20 cellular contexts compared by ENCODE assay signal in genomic region chr17:52148969-52149351, GRCh38. TPM values are rescaled to one million over a fixed set of nuclear protein-coding genes. Genes with fewer than 3 reads are reported as not detected.
DNase-seq lines count a peak whose midpoint lies in the region; ATAC-seq, FAIRE-seq and TF ChIP-seq lines count a peak whose summit lies in the region.
"Had no signal": no experiment of that assay in that cellular context is flagged by ENCODE, and none has a peak within 500 bp of the region (broad histone marks: within the 10 kb centered on the region; RNA-seq: fewer than 3 reads in every experiment).

No MANE protein-coding gene starts in this region.

- no peaks in the 10 kb centered on the region; the same call in 1 of the 2 replicates for H3K9me3 ChIP-seq in SJSA1 (replicated peaks)
- no peaks in the 10 kb centered on the region for H3K9me3 ChIP-seq in keratinocyte (ENCODE audit: control insufficient read depth, low read depth, low read length)
- H3K9me3 ChIP-seq: ascending aorta had no signal

- TF ChIP-seq CTCF in Calu3 (IDR thresholded peaks at IDR 0.05; ENCODE audit: unreplicated experiment) (no peak), keratinocyte (optimal IDR thresholded peaks at IDR 0.05 in 1 of 3, IDR thresholded peaks at IDR 0.05 in 1 of 3, conservative IDR thresholded peaks at IDR 0.05 in 1 of 3; ENCODE audit: extremely low read depth in 1 of 3, insufficient read depth in 2 of 3, low read length in 3 of 3) (no peak), foreskin fibroblast (IDR thresholded peaks at IDR 0.05; ENCODE audit: low read depth, low read length) (no peak)

- H3K27ac Mint-ChIP-seq in Calu3 (ENCODE audit: unreplicated experiment) = peak overlapping the region; percentile 84
- H3K27ac Mint-ChIP-seq: CD4-positive, alpha-beta memory T cell had no signal

- no peak overlapping the region for H2AFZ ChIP-seq in keratinocyte (ENCODE audit: control insufficient read depth, low read length)

- H3K36me3 ChIP-seq in SJSA1 = no peaks in the 10 kb centered on the region
- H3K36me3 ChIP-seq in keratinocyte (ENCODE audit: control insufficient read depth in 2 of 2, extremely low read depth in 1 of 2, insufficient read depth in 2 of 2, low read length in 2 of 2) = no peaks in the 10 kb centered on the region
- H3K36me3 ChIP-seq: ascending aorta had no signal

- DNase-seq in Calu3 (peak; percentile 75), NCI-H1092 (lab: John Stamatoyannopoulos, UW) (peak; percentile 67), SJSA1 (ENCODE audit: low read depth in 1 of 2, low spot score in 2 of 2) (peak in 1 of 2 experiments; percentile 28), keratinocyte (ENCODE audit: low read depth, low spot score) (no peak), CD1c-positive myeloid dendritic cell (ENCODE audit: extremely low spot score) (no peak), foreskin fibroblast (no peak), germinal center (ENCODE audit: low spot score) (no peak)
- DNase-seq: activated CD4-positive, alpha-beta T cell treated with anti-CD3 and anti-CD28 coated beads for 36 hours; activated CD8-positive, alpha-beta memory T cell treated with anti-CD3 and anti-CD28 coated beads, Interleukin-2, amount 50 U/mL, for 4 hours; CD4-positive, alpha-beta memory T cell; GF-D8; islet precursor cell; stimulated activated CD4-positive, alpha-beta T cell treated with anti-CD3 and anti-CD28 coated beads, Interleukin-4, amount 100 ng/mL, for 1 hour; stimulated activated CD8-positive, alpha-beta memory T cell treated with anti-CD3 and anti-CD28 coated beads, Interleukin-4, amount 100 ng/mL, for 48 hours; T1000 had no signal

- H3K4me3 Mint-ChIP-seq in Calu3 (ENCODE audit: low read depth, unreplicated experiment) = peak overlapping the region; percentile 13
- H3K4me3 Mint-ChIP-seq: activated CD4-positive, alpha-beta T cell treated with anti-CD3 and anti-CD28 coated beads for 36 hours; CD4-positive, alpha-beta memory T cell had no signal

- peak overlapping the region; percentile 77 for H3K27ac ChIP-seq in SJSA1
- H3K27ac ChIP-seq in keratinocyte (ENCODE audit: control insufficient read depth, insufficient read depth, low read length) = peak overlapping the region; percentile 75
- H3K27ac ChIP-seq: ascending aorta had no signal

- H3K4me3 ChIP-seq in SJSA1 (no peak overlapping the region), keratinocyte (ENCODE audit: control insufficient read depth in 2 of 3, extremely low read depth in 1 of 3, insufficient read depth in 2 of 3, low read depth in 1 of 3, low read length in 3 of 3) (no peak overlapping the region), foreskin fibroblast (ENCODE audit: low read depth in 1 of 2, low read length in 2 of 2) (no peak overlapping the region)
- H3K4me3 ChIP-seq: ascending aorta had no signal

- peaks cover 57% of the 10 kb centered on the region for H3K4me1 Mint-ChIP-seq in Calu3 (ENCODE audit: low read depth, unreplicated experiment)

- FAIRE-seq in keratinocyte (lab: Jason Lieb, UNC) = peak; percentile 92
- FAIRE-seq: H54 had no signal

- no peaks in the 10 kb centered on the region for H3K79me2 ChIP-seq in keratinocyte (ENCODE audit: control insufficient read depth, insufficient read depth, low read length)

- no peak for ATAC-seq in HG02870 (IDR thresholded peaks at IDR 0.05; ENCODE audit: unreplicated experiment)

- CTCF ChIA-PET in Calu3 (lab: Charles Lee) = interaction anchor here (0.6 to 1.2 kb wide), 5 partner anchors 11 to 385 kb away, joined by 3 to 7 read pairs (median 3); no protein-coding TSS in a partner anchor

- peaks cover 3% of the 10 kb centered on the region for H3K9me3 Mint-ChIP-seq in Calu3 (ENCODE audit: low read depth, unreplicated experiment)

- H3K4me1 ChIP-seq in SJSA1 (replicated peaks) = peaks cover 46% of the 10 kb centered on the region
- H3K4me1 ChIP-seq in keratinocyte (ENCODE audit: control insufficient read depth, extremely low read depth, insufficient read depth, low read length) = peaks cover 57% of the 10 kb centered on the region
- H3K4me1 ChIP-seq: ascending aorta had no signal

- no peak overlapping the region for H3K9ac ChIP-seq in keratinocyte (ENCODE audit: control insufficient read depth, extremely low read depth, insufficient read depth, low read length)

- no peaks in the 10 kb centered on the region for H3K9me1 ChIP-seq in keratinocyte (ENCODE audit: control insufficient read depth, extremely low read depth, insufficient read depth, low read length)

- dilution Hi-C loops in keratinocyte (cut with MboI; ENCODE audit: extremely low pct_ligation_motif_present, low sequenced_read_pairs) = no loop called here

- peak overlapping the region; percentile 42 for H3K4me2 ChIP-seq in keratinocyte (ENCODE audit: control insufficient read depth, extremely low read depth, insufficient read depth, low read depth, low read length)

- BruUV-seq in Calu3 (replicated peaks; lab: Mats Ljungman, UMichigan) = no TSS peak

- peaks cover 7% of the 10 kb centered on the region for H3K36me3 Mint-ChIP-seq in Calu3 (ENCODE audit: insufficient read depth, unreplicated experiment)
- H3K36me3 Mint-ChIP-seq: CD4-positive, alpha-beta memory T cell had no signal

- H3K27me3 Mint-ChIP-seq in Calu3 (ENCODE audit: unreplicated experiment) = no peaks in the 10 kb centered on the region
- H3K27me3 Mint-ChIP-seq: activated CD4-positive, alpha-beta T cell treated with anti-CD3 and anti-CD28 coated beads for 36 hours had no signal

- H3K27me3 ChIP-seq in SJSA1 (replicated peaks) (peaks cover 3% of the 10 kb centered on the region; the same call in 1 of the 2 replicates), keratinocyte (ENCODE audit: control insufficient read depth, extremely low read depth, insufficient read depth, low read length) (no peaks in the 10 kb centered on the region)
- H3K27me3 ChIP-seq: ascending aorta had no signal

- intact Hi-C loops in Calu3 (cut with micrococcal nuclease; ENCODE audit: unreplicated experiment) = loop anchor here (2.0 kb wide), 1 partner anchor 158 kb away; no protein-coding TSS in a partner anchor

- H4K20me1 ChIP-seq in keratinocyte (ENCODE audit: control insufficient read depth, extremely low read depth, insufficient read depth, low read length) = no peaks in the 10 kb centered on the region

RNA-seq across cellular contexts. Expression of gene CA10, which starts 9.6 kb away (rescaled TPM):
- total RNA-seq in Calu3 (2022) = not detected in 2 replicates
- not detected in 2 replicates for total RNA-seq in SJSA1 (2014; rRNA removed; shearing (Covaris generic))
- polyA plus RNA-seq in keratinocyte = 0.80 to 2.9 TPM (median 2.2 TPM) in 3 replicates
- polyA plus RNA-seq in keratinocyte (2011; ENCODE audit: low read depth) = not detected
- 1.5 and 2.2 TPM in 2 replicates for polyA plus RNA-seq in keratinocyte (2011; cell fraction: cytosol; rRNA removed)
- 1.6 TPM in 2 replicates for polyA plus RNA-seq in keratinocyte (2011; cell fraction: nucleus; rRNA removed)
- 1.7 TPM in 1 of 2 replicates, not detected in the other for polyA plus RNA-seq in keratinocyte (2012; ENCODE audit: low replicate concordance)
- polyA minus RNA-seq in keratinocyte = 0.63 to 8.3 TPM (median 2.6 TPM) in 3 replicates
- 1.5 TPM for polyA minus RNA-seq in keratinocyte (2011; cell fraction: cytosol; rRNA and poly(A)+ RNA removed)
- polyA minus RNA-seq in keratinocyte (2011; cell fraction: nucleus; rRNA and poly(A)+ RNA removed) = 1.7 and 3.3 TPM in 2 replicates
- total RNA-seq: activated CD4-positive, alpha-beta T cell treated with anti-CD3 and anti-CD28 coated beads for 36 hours; ascending aorta; CD4-positive, alpha-beta memory T cell; osteocyte; SK-MEL-5 had no signal

Comparison
In these comparisons a context has a peak if more than half of its experiments do, and no peak if none do; other contexts are left out.
1. DNase-seq: peak in Calu3 (single experiment) and NCI-H1092 (single experiment); none in keratinocyte (single experiment), CD1c-positive myeloid dendritic cell (single experiment), foreskin fibroblast (0 of 2) and germinal center (single experiment).